2 cellular contexts compared by ENCODE assay signal in the genomic region with DNA sequence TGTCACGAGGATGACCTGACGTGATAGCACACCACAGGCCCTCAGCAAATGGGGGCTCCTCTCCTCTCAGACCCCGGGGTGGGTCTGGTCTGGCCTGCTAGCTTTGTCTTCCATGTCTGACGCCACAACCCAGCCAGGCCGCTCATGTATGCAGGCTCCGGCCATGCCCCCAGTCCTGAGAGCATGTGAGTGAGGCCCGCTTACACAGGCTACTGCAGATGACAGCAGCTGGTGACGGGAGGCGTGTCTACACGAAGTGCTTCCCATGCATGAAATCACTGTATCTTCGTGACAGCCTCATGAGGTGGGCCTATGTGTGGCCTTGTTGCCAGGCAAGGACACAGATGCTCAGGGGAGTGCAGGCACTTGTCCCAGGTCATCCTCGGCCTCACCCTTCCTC.
TF ChIP-seq lines count a peak whose summit lies in the region.

No MANE protein-coding gene starts in this region.

TF ChIP-seq in GM12891, 5 proteins besides CTCF, POLR2A, EP300 and RAD21 (continued from another document):
- no peak for TF ChIP-seq PAX5 (IDR thresholded peaks at IDR 0.05; ENCODE audit: insufficient read depth, low read length, severe bottlenecking)

TF ChIP-seq in H1, 55 proteins besides CTCF, POLR2A, EP300 and RAD21 (continued from another document):
- no peak for TF ChIP-seq CBX5 (IDR thresholded peaks at IDR 0.05; ENCODE audit: low read depth, low read length)
- no peak for TF ChIP-seq RXRA (IDR thresholded peaks at IDR 0.05; ENCODE audit: insufficient read depth, low read depth, low read length)
- TF ChIP-seq TCF12 (IDR thresholded peaks at IDR 0.05; ENCODE audit: low read depth, low read length), result no peak
- TF ChIP-seq RFX5 (IDR thresholded peaks at IDR 0.05; ENCODE audit: borderline replicate concordance, low read depth, low read length), result no peak
- no peak for TF ChIP-seq CHD2 (IDR thresholded peaks at IDR 0.05; ENCODE audit: low read length)
- TF ChIP-seq ZNF274 (IDR thresholded peaks at IDR 0.05; ENCODE audit: borderline replicate concordance, extremely low read depth, low read length), result no peak
- TF ChIP-seq RBBP5 (IDR thresholded peaks at IDR 0.05; ENCODE audit: borderline replicate concordance, low read depth, low read length), result no peak
- TF ChIP-seq SUZ12 (IDR thresholded peaks at IDR 0.05; ENCODE audit: low read length), result no peak
- TF ChIP-seq HDAC6 (IDR thresholded peaks at IDR 0.05; ENCODE audit: low read depth, low read length), result no peak
- TF ChIP-seq, protein P1, sequence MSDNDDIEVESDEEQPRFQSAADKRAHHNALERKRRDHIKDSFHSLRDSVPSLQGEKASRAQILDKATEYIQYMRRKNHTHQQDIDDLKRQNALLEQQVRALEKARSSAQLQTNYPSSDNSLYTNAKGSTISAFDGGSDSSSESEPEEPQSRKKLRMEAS (IDR thresholded peaks at IDR 0.05), result no peak
- TF ChIP-seq CREB1 (IDR thresholded peaks at IDR 0.05), result no peak
